Comparison of ENCODE assay signal across 28 cellular contexts in the genomic region with DNA sequence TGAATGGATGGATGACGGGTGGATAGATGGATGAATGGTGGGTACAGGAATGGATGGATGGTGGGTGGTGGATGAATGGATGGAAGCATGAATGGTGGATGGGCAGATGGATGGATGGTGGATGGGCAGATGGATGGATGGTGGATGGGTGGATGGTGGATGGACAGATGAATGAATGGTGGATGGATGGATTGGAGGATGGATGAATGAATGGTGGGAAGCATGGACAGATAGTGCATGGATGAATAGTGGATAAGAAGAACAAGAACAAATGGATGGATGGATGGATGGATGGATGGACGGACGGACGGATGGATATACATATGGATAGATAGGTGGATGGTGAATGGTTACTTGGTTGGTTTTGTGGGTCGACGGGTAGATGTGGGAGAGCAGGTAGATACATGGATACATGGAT. TPM values are rescaled to one million over a fixed set of nuclear protein-coding genes. Genes with fewer than 3 reads are reported as not detected.
DNase-seq lines count a peak whose midpoint lies in the region; FAIRE-seq and TF ChIP-seq lines count a peak whose summit lies in the region.
"Had no signal": no experiment of that assay in that cellular context is flagged by ENCODE, and none has a peak within 500 bp of the region (broad histone marks: within the 10 kb centered on the region; RNA-seq: fewer than 3 reads in every experiment).

No MANE protein-coding gene starts in this region.

- H3K9ac ChIP-seq in kidney (ENCODE audit: low read length in 2 of 2) (no peak overlapping the region), Karpas-422 (ENCODE audit: low read length) (no peak overlapping the region), GM23248 (no peak overlapping the region)
- H3K9ac ChIP-seq: BLaER1 had no signal

- H3K4me2 ChIP-seq in Karpas-422 (ENCODE audit: low read depth, low read length, poor library complexity, severe bottlenecking) (no peak overlapping the region), GM23248 (ENCODE audit: unreplicated experiment) (no peak overlapping the region)
- H3K4me2 ChIP-seq: BLaER1 had no signal

- no peaks in the 10 kb centered on the region for H3F3A ChIP-seq in GM23248 (ENCODE audit: insufficient read depth)

- 73 to 88% methylated on average over 6 of the region's 6 CpGs for WGBS in GM23248 (ENCODE audit: low coverage in 1 of 2, low lambda C conversion rate in 2 of 2, missing lambda C conversion rate in 2 of 2), 2 experiments

- no peak overlapping the region for H2AFZ ChIP-seq in Karpas-422 (ENCODE audit: low read length)
- H2AFZ ChIP-seq in GM23248, result no peak overlapping the region

- FAIRE-seq in HTR-8/SVneo (lab: Jason Lieb, UNC) (peak; percentile 46), bronchial epithelial cell (lab: Jason Lieb, UNC) (peak; percentile 93), kidney (lab: Jason Lieb, UNC) (no peak)
- FAIRE-seq: A204.1, GM12878, GM12892, GM18507 had no signal

- peaks cover 0 to 6% of the 10 kb centered on the region in 2 donors for H3K4me1 ChIP-seq in kidney (ENCODE audit: control insufficient read depth in 1 of 2, insufficient read depth in 1 of 2, low read depth in 1 of 2, low read length in 2 of 2)
- H3K4me1 ChIP-seq in Karpas-422 (ENCODE audit: low read length), result no peaks in the 10 kb centered on the region
- no peaks in the 10 kb centered on the region for H3K4me1 ChIP-seq in GM23248 (ENCODE audit: insufficient read depth)
- H3K4me1 ChIP-seq: BE2C had no signal

- DNase-seq in HTR-8/SVneo (ENCODE audit: insufficient read length, low spot score), result no peak
- DNase-seq in bronchial epithelial cell (ENCODE audit: low read depth), result no peak
- peak; percentile 8 for DNase-seq in kidney
- no peak for DNase-seq in inferior parietal cortex (ENCODE audit: extremely low spot score)
- DNase-seq in Karpas-422, result no peak
- DNase-seq in GM23248, result no peak
- no peak for DNase-seq in activated CD4-positive, alpha-beta T cell treated with anti-CD3 and anti-CD28 coated beads for 48 hours
- DNase-seq: 8988T; ACHN; BE2C; C1 segment of cervical spinal cord; CD4-positive, alpha-beta memory T cell; CD4-positive, CD25-positive, alpha-beta regulatory T cell; COR-L47; DMS 273 treated with DMSO at 0.1 percent for 48 hours; DMS153; DMS53; DMS79; DND-41; EL; GDM1 had no signal

- H3K9me2 ChIP-seq in Karpas-422 (replicated peaks; ENCODE audit: insufficient read depth, low read length) (no peaks in the 10 kb centered on the region; the same call in 1 of the 2 replicates), GM23248 (ENCODE audit: insufficient read depth) (no peaks in the 10 kb centered on the region)

- H3K36me3 ChIP-seq in bronchial epithelial cell (ENCODE audit: control insufficient read depth, insufficient read depth, low read length) (no peaks in the 10 kb centered on the region), kidney (ENCODE audit: control insufficient read depth in 1 of 2, insufficient read depth in 2 of 2, low read length in 2 of 2) (no peaks in the 10 kb centered on the region), Karpas-422 (ENCODE audit: insufficient read depth, low read length) (no peaks in the 10 kb centered on the region), GM23248 (ENCODE audit: low read depth) (no peaks in the 10 kb centered on the region)
- H3K36me3 ChIP-seq: BE2C, BLaER1 had no signal

- H3K4me3 ChIP-seq in bronchial epithelial cell (ENCODE audit: low read depth, low read length) (no peak overlapping the region), kidney (ENCODE audit: low read length in 2 of 2) (no peak overlapping the region), Karpas-422 (ENCODE audit: low read length) (no peak overlapping the region), GM23248 (no peak overlapping the region)
- H3K4me3 ChIP-seq: BLaER1, GM12878 had no signal

- H3K79me2 ChIP-seq in Karpas-422 (ENCODE audit: low read length) (no peaks in the 10 kb centered on the region), GM23248 (ENCODE audit: insufficient read depth) (no peaks in the 10 kb centered on the region)

- no peaks in the 10 kb centered on the region for H3K9me3 ChIP-seq in kidney (ENCODE audit: control insufficient read depth in 1 of 2, low read length in 2 of 2)
- H3K9me3 ChIP-seq in Karpas-422 (ENCODE audit: low read length), result no peaks in the 10 kb centered on the region
- no peaks in the 10 kb centered on the region for H3K9me3 ChIP-seq in GM23248 (ENCODE audit: low read depth)
- H3K9me3 ChIP-seq: BE2C, BLaER1 had no signal

- H4K20me1 ChIP-seq in Karpas-422 (ENCODE audit: insufficient read depth, low read depth, low read length), result peaks cover 5% of the 10 kb centered on the region; the same call in 1 of the 2 replicates
- no peaks in the 10 kb centered on the region for H4K20me1 ChIP-seq in GM23248 (ENCODE audit: insufficient read depth)

- H3K27me3 ChIP-seq in bronchial epithelial cell (ENCODE audit: control insufficient read depth, insufficient read depth, low read length) (peaks cover 27% of the 10 kb centered on the region), Karpas-422 (ENCODE audit: low read length) (no peaks in the 10 kb centered on the region), GM23248 (replicated peaks; ENCODE audit: insufficient read depth) (peaks cover 18% of the 10 kb centered on the region)

- in situ Hi-C loops in GM23248 (cut with MboI), result no loop called here

- TF ChIP-seq CTCF in bronchial epithelial cell (IDR thresholded peaks at IDR 0.05; ENCODE audit: insufficient read depth, low read length, severe bottlenecking) (no peak), kidney (IDR thresholded peaks at IDR 0.05; ENCODE audit: borderline replicate concordance, extremely low read depth, insufficient read depth) (no peak)

- no peak overlapping the region for H3K27ac ChIP-seq in kidney (ENCODE audit: low read depth in 2 of 2, low read length in 2 of 2)
- H3K27ac ChIP-seq in Karpas-422 (ENCODE audit: low read length), result no peak overlapping the region
- no peak overlapping the region for H3K27ac ChIP-seq in GM23248
- H3K27ac ChIP-seq: BLaER1 had no signal

- intact Hi-C loops in kidney (cut with DNase I), result no loop called here

RNA-seq across cellular contexts. Expression of a gene that starts 4.7 kb away (rescaled TPM):
- total RNA-seq in bronchial epithelial cell (0.13 and 0.26 TPM in 2 replicates), kidney (0.85 TPM)
- polyA plus RNA-seq in kidney (ENCODE audit: insufficient read depth, low read depth, low replicate concordance) (0.54 TPM), GM23248 (2016; fragmentation: Nextera tagmentation; extraction: Ambion mirVana) (0.10 TPM in 1 of 2 replicates, not detected in the other)
- total RNA-seq in Karpas-422 (2014; rRNA removed; shearing (Covaris generic); ENCODE audit: low replicate concordance), result not detected in 2 replicates
- total RNA-seq in GM23248 (2014; rRNA removed; shearing (Covaris generic)), result 0.11 and 0.25 TPM in 2 replicates
- total RNA-seq: CD4-positive, CD25-positive, alpha-beta regulatory T cell had no signal
- polyA plus RNA-seq: CD14-positive monocyte; CD4-positive, alpha-beta memory T cell; CD4-positive, CD25-positive, alpha-beta regulatory T cell; CD8-positive, alpha-beta memory T cell had no signal

RNA-seq across cellular contexts. Expression of a gene that starts 24.0 kb away (rescaled TPM):
- total RNA-seq in bronchial epithelial cell, result 153 and 194 TPM in 2 replicates
- 377 TPM for total RNA-seq in kidney
- polyA plus RNA-seq in kidney (ENCODE audit: insufficient read depth, low read depth, low replicate concordance), result 605 TPM
- total RNA-seq in Karpas-422 (2014; rRNA removed; shearing (Covaris generic); ENCODE audit: low replicate concordance), result 183 and 271 TPM in 2 replicates
- total RNA-seq in GM23248 (2014; rRNA removed; shearing (Covaris generic)), result 101 and 127 TPM in 2 replicates
- 124 and 137 TPM in 2 replicates for polyA plus RNA-seq in GM23248 (2016; fragmentation: Nextera tagmentation; extraction: Ambion mirVana)

RNA-seq across cellular contexts. Expression of a gene that starts 30.5 kb away (rescaled TPM):
- total RNA-seq in bronchial epithelial cell (6.4 and 6.6 TPM in 2 replicates), kidney (43.6 TPM)
- polyA plus RNA-seq in kidney (ENCODE audit: insufficient read depth, low read depth, low replicate concordance) (7.7 TPM), GM23248 (2016; fragmentation: Nextera tagmentation; extraction: Ambion mirVana) (6.2 and 8.6 TPM in 2 replicates)
- not detected in 2 replicates for total RNA-seq in Karpas-422 (2014; rRNA removed; shearing (Covaris generic); ENCODE audit: low replicate concordance)
- total RNA-seq in GM23248 (2014; rRNA removed; shearing (Covaris generic)), result 30.3 and 32.8 TPM in 2 replicates
